ENCODE assay signal across 4 cellular contexts in the genomic region with DNA sequence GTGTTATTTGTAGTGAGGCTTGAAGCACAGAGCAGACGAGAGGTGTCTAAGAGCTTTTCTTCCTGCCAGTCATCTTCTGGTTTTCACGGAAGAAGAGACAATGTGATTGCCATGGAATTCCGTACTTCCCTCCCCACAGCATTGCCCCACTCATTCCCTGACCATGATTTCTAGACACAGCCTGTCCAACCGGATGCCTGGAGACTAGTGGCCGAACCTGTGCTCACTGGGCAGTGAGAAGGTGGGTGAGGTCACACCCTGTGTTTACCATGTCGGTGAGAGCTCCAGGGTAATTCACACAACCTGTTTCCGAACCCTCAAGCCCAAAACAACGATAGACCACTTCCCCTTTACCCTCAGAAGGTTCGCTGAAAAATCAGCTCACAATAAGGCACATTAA.
"Had no signal": no experiment of that assay in that cellular context is flagged by ENCODE, and none has a peak within 500 bp of the region (broad histone marks: within the 10 kb centered on the region; RNA-seq: fewer than 3 reads in every experiment).

No MANE protein-coding gene starts in this region.

- H3K9me3 Mint-ChIP-seq: GM23338, H9 had no signal

- H2AFZ ChIP-seq: GM23338 had no signal

- H3K27ac Mint-ChIP-seq: GM23338 had no signal

- H3K4me3 Mint-ChIP-seq: GM23338, H9 had no signal

- H3K4me3 ChIP-seq: GM23338 had no signal

- H3K4me2 ChIP-seq: GM23338 had no signal

- DNase-seq: H9, HCEC 1CT, IMR-90 had no signal
